In the genomic region with DNA sequence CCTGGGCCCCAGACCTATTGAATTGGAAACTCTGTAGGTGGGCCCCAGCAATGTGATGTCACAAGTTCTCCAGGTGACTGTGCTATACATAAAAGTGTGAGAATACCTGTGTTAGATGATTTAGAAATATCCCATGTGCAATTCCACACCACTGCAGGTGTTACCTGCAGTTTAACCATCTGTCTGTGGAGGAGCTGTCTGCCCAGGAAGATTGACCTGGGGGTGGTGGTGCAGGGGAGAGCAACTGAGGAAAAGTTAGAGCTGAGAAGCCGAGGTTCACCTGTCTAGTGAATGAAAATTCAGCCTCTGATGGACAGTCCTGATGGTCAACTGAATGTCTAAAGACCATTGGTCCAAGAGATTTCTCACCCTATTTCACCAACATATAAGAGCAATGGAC, we compare ENCODE assay signal across 1 cellular context.
TF ChIP-seq lines count a peak whose summit lies in the region.

No MANE protein-coding gene starts in this region.

TF ChIP-seq in WTC11, 78 proteins besides CTCF, POLR2A, EP300 and RAD21:
- TF ChIP-seq, protein P1, sequence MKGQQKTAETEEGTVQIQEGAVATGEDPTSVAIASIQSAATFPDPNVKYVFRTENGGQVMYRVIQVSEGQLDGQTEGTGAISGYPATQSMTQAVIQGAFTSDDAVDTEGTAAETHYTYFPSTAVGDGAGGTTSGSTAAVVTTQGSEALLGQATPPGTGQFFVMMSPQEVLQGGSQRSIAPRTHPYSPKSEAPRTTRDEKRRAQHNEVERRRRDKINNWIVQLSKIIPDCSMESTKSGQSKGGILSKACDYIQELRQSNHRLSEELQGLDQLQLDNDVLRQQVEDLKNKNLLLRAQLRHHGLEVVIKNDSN (CRISPR knock-in tag; IDR thresholded peaks at IDR 0.05), result no peak
- TF ChIP-seq ATF1 (CRISPR knock-in tag; IDR thresholded peaks at IDR 0.05), result no peak
- TF ChIP-seq NR1H2 (CRISPR knock-in tag; IDR thresholded peaks at IDR 0.05), result no peak
- TF ChIP-seq CREM (CRISPR knock-in tag; IDR thresholded peaks at IDR 0.05), result no peak
- no peak for TF ChIP-seq PRRX2 (CRISPR knock-in tag; IDR thresholded peaks at IDR 0.05)
- no peak for TF ChIP-seq ZNF263 (CRISPR knock-in tag; IDR thresholded peaks at IDR 0.05; ENCODE audit: low read depth)
- no peak for TF ChIP-seq GTF2I (CRISPR knock-in tag; conservative IDR thresholded peaks at IDR 0.05)
